In genomic region chr22:32536352-32536751, GRCh38 we compare ENCODE assay signal across 1 cellular context.
TF ChIP-seq lines count a peak whose summit lies in the region.

No MANE protein-coding gene starts in this region.

TF ChIP-seq in HepG2, 621 proteins besides CTCF, POLR2A, EP300 and RAD21 (continued from another document):
- 0 out of 2 replicates have a peak, but pooled peaks have one; percentile 29 for TF ChIP-seq USF2 (IDR thresholded peaks at IDR 0.05; ENCODE audit: low read depth, low read length)
- no peak; the same call in 1 of the 2 replicates for TF ChIP-seq USF2 (CRISPR knock-in tag; IDR thresholded peaks at IDR 0.05; ENCODE audit: borderline replicate concordance)
- TF ChIP-seq ZXDC (CRISPR knock-in tag; IDR thresholded peaks at IDR 0.05), result no peak
- peak; percentile 24; the same call in 1 of the 2 replicates for TF ChIP-seq RAD51 (IDR thresholded peaks at IDR 0.05; ENCODE audit: borderline replicate concordance)
